In the genomic region with DNA sequence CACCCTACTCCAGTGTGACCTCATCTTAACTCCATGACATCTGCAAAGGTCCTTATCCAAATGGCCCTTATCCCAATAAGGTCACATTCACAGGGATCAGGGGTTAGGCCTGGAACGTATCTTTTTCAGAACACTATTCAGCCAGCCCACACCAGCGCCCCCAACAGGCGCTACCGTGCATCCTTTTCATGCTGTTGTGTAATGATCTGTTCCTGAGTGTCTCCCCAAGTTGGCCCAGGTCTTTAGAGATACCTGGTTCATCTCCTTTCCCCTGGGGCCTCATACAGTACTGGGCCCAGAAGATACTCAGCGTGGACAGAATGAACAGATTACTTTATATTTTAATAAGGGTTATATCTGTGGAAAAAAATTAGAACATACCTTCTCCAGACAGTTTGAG, we compare ENCODE assay signal across 17 cellular contexts.
A peak's percentile ranks its signal among the peaks of the same experiment; 100 is the strongest.
DNase-seq lines count a peak whose midpoint lies in the region; ATAC-seq and TF ChIP-seq lines count a peak whose summit lies in the region.
"Had no signal": no experiment of that assay in that cellular context is flagged by ENCODE, and none has a peak within 500 bp of the region (broad histone marks: within the 10 kb centered on the region; RNA-seq: fewer than 3 reads in every experiment).

No MANE protein-coding gene starts in this region.

- no peaks in the 10 kb centered on the region for H3K36me3 ChIP-seq in BE2C
- H3K36me3 ChIP-seq in esophagus muscularis mucosa: no peaks in the 10 kb centered on the region
- H3K36me3 ChIP-seq: SJSA1 had no signal

- H3K4me1 Mint-ChIP-seq in HFFc6 (ENCODE audit: low read depth) (peaks cover 8% of the 10 kb centered on the region), neural crest cell (peaks cover 9% of the 10 kb centered on the region)

- H3K4me1 ChIP-seq in BE2C: no peaks in the 10 kb centered on the region
- no peaks in the 10 kb centered on the region for H3K4me1 ChIP-seq in esophagus muscularis mucosa

- H3K27ac Mint-ChIP-seq in HFFc6 (no peak overlapping the region), neural crest cell (ENCODE audit: unreplicated experiment) (no peak overlapping the region)
- H3K27ac Mint-ChIP-seq: IgD-negative memory B cell had no signal

- no peak for TF ChIP-seq EP300 in esophagus muscularis mucosa (IDR thresholded peaks at IDR 0.05)

- H3K27me3 ChIP-seq in BE2C: no peaks in the 10 kb centered on the region
- H3K27me3 ChIP-seq in esophagus muscularis mucosa: no peaks in the 10 kb centered on the region
- H3K27me3 ChIP-seq: SJSA1 had no signal

- DNase-seq in BE2C (no peak), HFFc6 (no peak), astrocyte of the cerebellum (ENCODE audit: low read depth) (no peak), neural crest cell (ENCODE audit: low read depth, low spot score) (no peak), esophagus muscularis mucosa (ENCODE audit: extremely low spot score) (no peak), NCI-H128 (lab: John Stamatoyannopoulos, UW; ENCODE audit: unreplicated experiment) (no peak)
- DNase-seq: C1 segment of cervical spinal cord, DMS 273 treated with DMSO at 0.1 percent for 48 hours, Kasumi-1, NCI-H1105 treated with DMSO at 0.1 percent for 48 hours, NCI-H187 treated with DMSO at 0.1 percent for 48 hours, NCI-H345, NCI-H526 treated with DMSO at 0.1 percent for 48 hours had no signal

- H3K9me3 ChIP-seq in BE2C (no peaks in the 10 kb centered on the region), esophagus muscularis mucosa (no peaks in the 10 kb centered on the region)
- H3K9me3 ChIP-seq: SJSA1 had no signal

- H3K9me3 Mint-ChIP-seq in HFFc6: no peaks in the 10 kb centered on the region
- H3K9me3 Mint-ChIP-seq in neural crest cell: no peaks in the 10 kb centered on the region
- H3K9me3 Mint-ChIP-seq: IgD-negative memory B cell had no signal

- H3K36me3 Mint-ChIP-seq in HFFc6 (ENCODE audit: low read depth) (no peaks in the 10 kb centered on the region), neural crest cell (ENCODE audit: low read depth) (no peaks in the 10 kb centered on the region)

- in situ Hi-C loops in astrocyte of the cerebellum (cut with HindIII; ENCODE audit: low sequenced_read_pairs): no loop called here

- 69% methylated on average over 5 of the region's 5 CpGs for WGBS in esophagus muscularis mucosa

- H3K4me3 ChIP-seq in BE2C (ENCODE audit: low read depth, low read length) (no peak overlapping the region), astrocyte of the cerebellum (ENCODE audit: low read depth, low read length) (no peak overlapping the region), esophagus muscularis mucosa (no peak overlapping the region)
- H3K4me3 ChIP-seq: SJSA1 had no signal

- H3K27ac ChIP-seq in esophagus muscularis mucosa (replicated peaks in 1 of 4): no peak overlapping the region
- H3K27ac ChIP-seq: HL-60, SJSA1 had no signal

- TF ChIP-seq CTCF in BE2C (IDR thresholded peaks at IDR 0.05; ENCODE audit: low read depth, low read length) (0 out of 2 replicates have a peak, but pooled peaks have one; percentile 7), HFFc6 (IDR thresholded peaks at IDR 0.05) (peak; percentile 36), astrocyte of the cerebellum (IDR thresholded peaks at IDR 0.05; ENCODE audit: low read depth, low read length, missing control alignments) (peak; percentile 23), neural crest cell (conservative IDR thresholded peaks at IDR 0.05) (peak; percentile 24), esophagus muscularis mucosa (IDR thresholded peaks at IDR 0.05) (no peak)

- no peak for TF ChIP-seq POLR2A in esophagus muscularis mucosa (IDR thresholded peaks at IDR 0.05; ENCODE audit: low read depth)

- no peak for ATAC-seq in GM21723 (IDR thresholded peaks at IDR 0.05; ENCODE audit: unreplicated experiment)

- intact Hi-C loops in esophagus muscularis mucosa (cut with DNase I): no loop called here

- peaks cover 9% of the 10 kb centered on the region for H3K27me3 Mint-ChIP-seq in HFFc6 (ENCODE audit: insufficient read depth)
- peaks cover 10% of the 10 kb centered on the region for H3K27me3 Mint-ChIP-seq in neural crest cell (ENCODE audit: low read depth)
- H3K27me3 Mint-ChIP-seq: IgD-negative memory B cell had no signal

- H3K4me3 Mint-ChIP-seq in HFFc6 (no peak overlapping the region), neural crest cell (no peak overlapping the region)
- H3K4me3 Mint-ChIP-seq: IgD-negative memory B cell had no signal

Comparison
In these comparisons a context has a peak if more than half of its experiments do, and no peak if none do; other contexts are left out.
1. CTCF ChIP-seq: peak in BE2C (single experiment), HFFc6 (single experiment), astrocyte of the cerebellum (single experiment) and neural crest cell (single experiment); none in esophagus muscularis mucosa (0 of 3).